In the genomic region with DNA sequence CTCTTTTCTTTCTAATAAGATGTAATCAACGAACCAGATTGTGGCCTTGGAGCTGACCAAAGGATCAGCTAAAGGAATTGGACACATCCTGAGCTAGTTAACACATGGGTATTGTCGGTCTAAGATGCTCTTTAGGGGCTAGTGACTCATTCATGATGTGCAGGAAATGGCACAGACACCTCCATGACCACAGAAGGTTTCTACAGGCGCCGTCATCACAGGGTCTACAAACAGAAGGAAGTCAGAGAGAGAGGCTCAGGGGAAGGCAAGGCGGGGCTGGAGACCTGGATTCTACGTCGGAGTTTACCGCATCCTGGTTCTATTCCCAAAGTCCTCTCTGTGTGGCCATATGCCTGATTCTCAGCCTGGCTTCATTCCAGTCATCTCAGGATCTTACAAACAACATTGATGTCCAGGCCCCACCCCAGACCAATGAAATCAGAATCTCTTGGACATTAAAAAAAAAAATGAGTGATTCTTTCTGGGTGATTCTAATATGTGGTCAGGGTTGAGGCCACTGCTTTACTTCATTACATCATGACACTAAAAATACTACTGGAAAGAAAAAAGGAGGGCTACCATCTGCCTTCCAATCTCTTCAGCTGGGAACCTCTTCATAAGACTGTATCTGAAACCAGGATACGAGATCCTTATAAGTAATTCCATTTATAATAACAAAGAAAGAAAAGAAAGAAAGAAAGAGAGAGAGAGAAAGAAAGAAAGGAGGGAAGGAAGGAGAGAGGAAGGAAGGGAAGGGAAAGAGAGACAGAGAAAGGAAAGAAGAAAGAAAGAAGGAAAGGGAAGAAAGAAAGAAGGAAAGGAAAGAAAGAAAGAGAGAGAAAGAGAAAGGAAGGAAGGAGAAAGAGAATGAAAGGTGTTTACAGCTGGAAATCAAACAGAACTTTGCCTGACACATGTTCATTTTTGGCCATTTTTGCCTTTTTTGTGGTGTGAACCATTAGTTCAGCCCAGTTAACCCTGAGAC, we compare ENCODE assay signal across 8 cellular contexts. TPM values are rescaled to one million over a fixed set of nuclear protein-coding genes. Genes with fewer than 3 reads are reported as not detected.
DNase-seq lines count a peak whose midpoint lies in the region; ATAC-seq and TF ChIP-seq lines count a peak whose summit lies in the region.

No MANE protein-coding gene starts in this region.

- peaks cover 41% of the 10 kb centered on the region for H3K4me1 Mint-ChIP-seq in CD14-positive monocyte
- peaks cover 23% of the 10 kb centered on the region for H3K4me1 Mint-ChIP-seq in activated T-cell treated with anti-CD3 and anti-CD28 coated beads, Interleukin-2, amount 50 U/mL, for 4 hours (ENCODE audit: low read depth)

- peaks cover 0 to 3% (median 1%) of the 10 kb centered on the region in 3 donors for H3K27me3 Mint-ChIP-seq in CD14-positive monocyte (ENCODE audit: low read depth in 3 of 3)
- H3K27me3 Mint-ChIP-seq in activated T-cell treated with anti-CD3 and anti-CD28 coated beads, Interleukin-2, amount 50 U/mL, for 4 hours (ENCODE audit: low read depth), result peaks cover 5% of the 10 kb centered on the region

- H3K27ac ChIP-seq in vagina, result no peak overlapping the region

- H3K27ac Mint-ChIP-seq in CD14-positive monocyte, result peak overlapping the region; percentile 64 to 94 (median 79)

- no peak overlapping the region for H3K4me3 Mint-ChIP-seq in CD14-positive monocyte
- H3K4me3 Mint-ChIP-seq in activated T-cell treated with anti-CD3 and anti-CD28 coated beads, Interleukin-2, amount 50 U/mL, for 4 hours, result no peak overlapping the region

- no peaks in the 10 kb centered on the region for H3K4me1 ChIP-seq in vagina

- peak; percentile 74 for ATAC-seq in GM21619 (IDR thresholded peaks at IDR 0.05; ENCODE audit: unreplicated experiment)
- ATAC-seq in activated T-cell treated with anti-CD3 and anti-CD28 coated beads, Interleukin-2, amount 50 U/mL, for 4 hours, result peak; percentile 95 to 97

- intact Hi-C loops in CD14-positive monocyte (cut with micrococcal nuclease), result no loop called here
- intact Hi-C loops in vagina (cut with DNase I), result no loop called here

- H3K4me3 ChIP-seq in vagina, result no peak overlapping the region

- no peak for TF ChIP-seq CTCF in CD14-positive monocyte (IDR thresholded peaks at IDR 0.05)
- TF ChIP-seq CTCF in vagina (IDR thresholded peaks at IDR 0.05), result no peak

- peaks cover 9 to 11% of the 10 kb centered on the region in 2 donors for H3K36me3 Mint-ChIP-seq in CD14-positive monocyte
- H3K36me3 Mint-ChIP-seq in activated T-cell treated with anti-CD3 and anti-CD28 coated beads, Interleukin-2, amount 50 U/mL, for 4 hours (ENCODE audit: insufficient read depth), result no peaks in the 10 kb centered on the region

- H3K9me3 Mint-ChIP-seq in CD14-positive monocyte, result peaks cover 0 to 11% (median 4%) of the 10 kb centered on the region in 7 donors
- H3K9me3 Mint-ChIP-seq in activated T-cell treated with anti-CD3 and anti-CD28 coated beads, Interleukin-2, amount 50 U/mL, for 4 hours, result no peaks in the 10 kb centered on the region

- no peaks in the 10 kb centered on the region for H3K36me3 ChIP-seq in vagina

- no peaks in the 10 kb centered on the region for H3K9me3 ChIP-seq in vagina

- TF ChIP-seq POLR2A in vagina (IDR thresholded peaks at IDR 0.05), result no peak

- peak; percentile 87 for DNase-seq in CD14-positive monocyte (ENCODE audit: low spot score)
- DNase-seq in LHCN-M2 (ENCODE audit: low read depth), result peak; percentile 100
- DNase-seq in activated T-cell treated with anti-CD3 and anti-CD28 coated beads, Interleukin-2, amount 50 U/mL, for 4 hours, result peak; percentile 46
- DNase-seq in myocyte (ENCODE audit: low read depth), result peak; percentile 87
- no peak for DNase-seq in NCI-H128 (lab: John Stamatoyannopoulos, UW; ENCODE audit: unreplicated experiment)
- DNase-seq in medulla oblongata (ENCODE audit: extremely low spot score), result no peak
- DNase-seq in vagina (ENCODE audit: extremely low spot score in 2 of 2), result no peak

- H3K27me3 ChIP-seq in vagina, result no peaks in the 10 kb centered on the region

RNA-seq across cellular contexts. Expression of gene KCNJ15, which starts 11.6 kb away (rescaled TPM):
- polyA plus RNA-seq in CD14-positive monocyte, result 1 to 10 TPM; 4.5 to 8.0 TPM
- total RNA-seq in LHCN-M2 (2014; rRNA removed) (19.2 and 19.8 TPM in 2 replicates), myocyte (12.0 and 14.8 TPM in 2 replicates), vagina (12.3 TPM)
- 10.5 TPM for polyA plus RNA-seq in LHCN-M2 (2012)
- total RNA-seq in activated T-cell treated with anti-CD3 and anti-CD28 coated beads, Interleukin-2, amount 50 U/mL, for 4 hours, result under 1 TPM; 0.29 to 0.46 (median 0.40) TPM
- polyA plus RNA-seq in myocyte (2012), result 5.7 TPM

Comparison
In these comparisons a context has a peak if more than half of its experiments do, and no peak if none do; other contexts are left out.
1. DNase-seq: peak in CD14-positive monocyte (single experiment), LHCN-M2 (single experiment), activated T-cell treated with anti-CD3 and anti-CD28 coated beads, Interleukin-2, amount 50 U/mL, for 4 hours (single experiment) and myocyte (single experiment); none in NCI-H128 (single experiment), medulla oblongata (single experiment) and vagina (0 of 2).